ENCODE assay signal across 15 cellular contexts in genomic region chr1:201693019-201693372, GRCh38.
DNase-seq lines count a peak whose midpoint lies in the region; TF ChIP-seq lines count a peak whose summit lies in the region.
"Had no signal": no experiment of that assay in that cellular context is flagged by ENCODE, and none has a peak within 500 bp of the region (broad histone marks: within the 10 kb centered on the region; RNA-seq: fewer than 3 reads in every experiment).

No MANE protein-coding gene starts in this region.

- H3K4me3 Mint-ChIP-seq in neural progenitor cell (no peak overlapping the region), HFFc6 (no peak overlapping the region)
- H3K4me3 Mint-ChIP-seq: activated CD8-positive, alpha-beta memory T cell treated with anti-CD3 and anti-CD28 coated beads, Interleukin-2, amount 10 ng/mL, durations not matched to agents 7 days and 5 days; dendritic cell treated with granulocyte-macrophage colony-stimulating factor and Interleukin-4, amounts not matched to agents 40 ng/mL and 50 ng/mL, for 4 days; stimulated activated effector memory CD8-positive, alpha-beta T cell treated with anti-CD3 and anti-CD28 coated beads, Interleukin-12 subunit alpha, Interleukin-12 subunit beta, amount 100 ng/mL, for 72 hours had no signal

- peaks cover 13% of the 10 kb centered on the region for H3F3A ChIP-seq in neural progenitor cell (ENCODE audit: low read depth)

- DNase-seq in NCI-H2107 treated with DMSO at 0.1 percent for 48 hours (lab: John Stamatoyannopoulos, UW; ENCODE audit: unreplicated experiment) (peak; percentile 41), NCI-H2107 (lab: John Stamatoyannopoulos, UW) (no peak), NCI-H1105 treated with DMSO at 0.1 percent for 48 hours (lab: John Stamatoyannopoulos, UW) (peak; percentile 83), NCI-H524 (lab: John Stamatoyannopoulos, UW) (peak; percentile 94 to 98), neural progenitor cell (ENCODE audit: low spot score) (no peak), T-helper 2 cell (no peak), G401 (ENCODE audit: low spot score) (no peak), HFFc6 (no peak)
- DNase-seq: activated CD8-positive, alpha-beta memory T cell treated with anti-CD3 and anti-CD28 coated beads, Interleukin-2, amount 10 ng/mL, durations not matched to agents 7 days and 5 days; activated effector memory CD4-positive, alpha-beta T cell treated with Interleukin-2 at 50 U/mL for 16 hours; erythroblast; GOT3 had no signal

- TF ChIP-seq CTCF in neural progenitor cell (IDR thresholded peaks at IDR 0.05) (no peak), HFFc6 (IDR thresholded peaks at IDR 0.05) (no peak)

- H3K27ac ChIP-seq in neural progenitor cell = no peak overlapping the region
- H3K27ac ChIP-seq: C4-2B had no signal

- no peaks in the 10 kb centered on the region for H4K20me1 ChIP-seq in neural progenitor cell (ENCODE audit: low read depth)

- no peaks in the 10 kb centered on the region for H3K36me3 ChIP-seq in neural progenitor cell

- in situ Hi-C loops in G401 (cut with HindIII; ENCODE audit: low sequenced_read_pairs) = no loop called here

- H2AFZ ChIP-seq in neural progenitor cell (replicated peaks) = no peak overlapping the region

- H3K36me3 Mint-ChIP-seq in neural progenitor cell (no peaks in the 10 kb centered on the region), HFFc6 (ENCODE audit: low read depth) (peaks cover 2% of the 10 kb centered on the region)
- H3K36me3 Mint-ChIP-seq: activated CD8-positive, alpha-beta memory T cell treated with anti-CD3 and anti-CD28 coated beads, Interleukin-2, amount 10 ng/mL, durations not matched to agents 7 days and 5 days; stimulated activated effector memory CD8-positive, alpha-beta T cell treated with anti-CD3 and anti-CD28 coated beads, Interleukin-12 subunit alpha, Interleukin-12 subunit beta, amount 100 ng/mL, for 72 hours had no signal

- peak overlapping the region; percentile 74 for H3K4me2 ChIP-seq in neural progenitor cell

- no peak overlapping the region for H3K9ac ChIP-seq in neural progenitor cell

- no peak overlapping the region for H3K27ac Mint-ChIP-seq in neural progenitor cell
- H3K27ac Mint-ChIP-seq in HFFc6 = no peak overlapping the region
- H3K27ac Mint-ChIP-seq: activated CD8-positive, alpha-beta memory T cell treated with anti-CD3 and anti-CD28 coated beads, Interleukin-2, amount 10 ng/mL, durations not matched to agents 7 days and 5 days; dendritic cell treated with granulocyte-macrophage colony-stimulating factor and Interleukin-4, amounts not matched to agents 40 ng/mL and 50 ng/mL, for 4 days; stimulated activated effector memory CD8-positive, alpha-beta T cell treated with anti-CD3 and anti-CD28 coated beads, Interleukin-12 subunit alpha, Interleukin-12 subunit beta, amount 100 ng/mL, for 72 hours had no signal

- peaks cover 34% of the 10 kb centered on the region for H3K4me1 ChIP-seq in neural progenitor cell

- no peaks in the 10 kb centered on the region for H3K27me3 ChIP-seq in neural progenitor cell

- no peaks in the 10 kb centered on the region for H3K79me2 ChIP-seq in neural progenitor cell (ENCODE audit: low read depth)

- no peaks in the 10 kb centered on the region for H3K9me3 ChIP-seq in neural progenitor cell (ENCODE audit: low read depth)

- peaks cover 17% of the 10 kb centered on the region for H3K4me1 Mint-ChIP-seq in neural progenitor cell
- no peaks in the 10 kb centered on the region for H3K4me1 Mint-ChIP-seq in HFFc6 (ENCODE audit: low read depth)
- H3K4me1 Mint-ChIP-seq: activated CD8-positive, alpha-beta memory T cell treated with anti-CD3 and anti-CD28 coated beads, Interleukin-2, amount 10 ng/mL, durations not matched to agents 7 days and 5 days; stimulated activated effector memory CD8-positive, alpha-beta T cell treated with anti-CD3 and anti-CD28 coated beads, Interleukin-12 subunit alpha, Interleukin-12 subunit beta, amount 100 ng/mL, for 72 hours had no signal

- H3K4me3 ChIP-seq in neural progenitor cell = no peak overlapping the region

- H3K9me3 Mint-ChIP-seq in neural progenitor cell (no peaks in the 10 kb centered on the region), HFFc6 (no peaks in the 10 kb centered on the region)
- H3K9me3 Mint-ChIP-seq: dendritic cell treated with granulocyte-macrophage colony-stimulating factor and Interleukin-4, amounts not matched to agents 40 ng/mL and 50 ng/mL, for 4 days; stimulated activated effector memory CD8-positive, alpha-beta T cell treated with anti-CD3 and anti-CD28 coated beads, Interleukin-12 subunit alpha, Interleukin-12 subunit beta, amount 100 ng/mL, for 72 hours had no signal

- H3K27me3 Mint-ChIP-seq in neural progenitor cell (ENCODE audit: insufficient read depth, low read depth) (peaks cover 13% of the 10 kb centered on the region), HFFc6 (ENCODE audit: insufficient read depth) (peaks cover 1% of the 10 kb centered on the region)
- H3K27me3 Mint-ChIP-seq: activated CD8-positive, alpha-beta memory T cell treated with anti-CD3 and anti-CD28 coated beads, Interleukin-2, amount 10 ng/mL, durations not matched to agents 7 days and 5 days; dendritic cell treated with granulocyte-macrophage colony-stimulating factor and Interleukin-4, amounts not matched to agents 40 ng/mL and 50 ng/mL, for 4 days had no signal

Comparison
In these comparisons a context has a peak if more than half of its experiments do, and no peak if none do; other contexts are left out.
1. DNase-seq: peak in NCI-H2107 treated with DMSO at 0.1 percent for 48 hours (single experiment), NCI-H1105 treated with DMSO at 0.1 percent for 48 hours (single experiment) and NCI-H524 (2 of 2); none in NCI-H2107 (single experiment), neural progenitor cell (single experiment), T-helper 2 cell (0 of 5), G401 (single experiment) and HFFc6 (single experiment).